Comparison of ENCODE assay signal across 15 cellular contexts in the genomic region with DNA sequence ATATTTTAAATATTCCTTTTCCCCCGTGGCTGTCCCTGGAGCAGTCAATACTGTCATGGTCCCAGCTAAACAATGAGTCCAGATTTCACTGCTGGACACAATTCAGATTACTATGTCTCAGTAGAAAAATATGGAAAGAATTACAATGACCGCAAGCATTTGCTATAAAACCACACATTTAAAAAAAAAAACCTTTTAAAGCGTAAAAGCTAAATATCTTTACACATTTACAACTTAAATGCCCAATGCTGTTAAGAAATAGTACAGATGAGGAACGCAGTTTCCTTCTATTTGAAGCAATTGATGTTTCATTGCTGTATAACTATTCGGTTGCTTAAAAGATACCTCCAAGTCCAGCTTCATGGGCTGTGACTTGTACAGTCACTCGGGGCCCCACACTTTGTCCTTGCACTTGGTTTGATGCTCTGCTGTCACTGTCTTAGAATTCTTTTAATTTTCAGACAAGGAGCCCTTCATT.
DNase-seq lines count a peak whose midpoint lies in the region; ATAC-seq and TF ChIP-seq lines count a peak whose summit lies in the region.
"Had no signal": no experiment of that assay in that cellular context is flagged by ENCODE, and none has a peak within 500 bp of the region (broad histone marks: within the 10 kb centered on the region; RNA-seq: fewer than 3 reads in every experiment).

No MANE protein-coding gene starts in this region.

- H3K9me3 ChIP-seq in heart right ventricle (no peaks in the 10 kb centered on the region), right atrium auricular region (no peaks in the 10 kb centered on the region), aorta (ENCODE audit: control insufficient read depth, low read length) (no peaks in the 10 kb centered on the region)
- H3K9me3 ChIP-seq: ovary had no signal

- H3K27ac ChIP-seq in heart right ventricle (peak overlapping the region in 6 of 10 donors; percentile 20 to 75 (median 48)), right atrium auricular region (peak overlapping the region in 1 of 2 donors; percentile 2), aorta (ENCODE audit: low read depth in 1 of 2, low read length in 2 of 2) (peak overlapping the region; percentile 48 to 78)
- H3K27ac ChIP-seq: foreskin keratinocyte, ovary had no signal

- H3K4me1 ChIP-seq in heart right ventricle (peaks cover 0 to 36% (median 17%) of the 10 kb centered on the region in 9 donors), right atrium auricular region (peaks cover 0 to 23% of the 10 kb centered on the region in 2 donors), aorta (ENCODE audit: control insufficient read depth in 1 of 2, insufficient read depth in 2 of 2, low read length in 2 of 2) (peaks cover 0 to 6% of the 10 kb centered on the region in 2 donors)
- H3K4me1 ChIP-seq: foreskin keratinocyte had no signal

- 60 to 73% methylated on average over 6 of the region's 6 CpGs for WGBS in heart right ventricle, 2 donors
- WGBS in aorta, 2 donors = 2 to 6% methylated on average over 6 of the region's 6 CpGs

- H3K36me3 ChIP-seq in heart right ventricle (no peaks in the 10 kb centered on the region), right atrium auricular region (no peaks in the 10 kb centered on the region), aorta (ENCODE audit: control insufficient read depth in 1 of 2, insufficient read depth in 2 of 2, low read length in 1 of 2) (no peaks in the 10 kb centered on the region)
- H3K36me3 ChIP-seq: ovary had no signal

- in situ Hi-C loops in astrocyte of the cerebellum (cut with HindIII; ENCODE audit: low sequenced_read_pairs) = no loop called here

- peak in 3 of 8 donors; percentile 29 to 60 (median 54) for ATAC-seq in heart right ventricle
- ATAC-seq in aorta (ENCODE audit: low FRiP score) = peak; percentile 11
- ATAC-seq: foreskin keratinocyte; stimulated activated naive CD8-positive, alpha-beta T cell treated with anti-CD3 and anti-CD28 coated beads, Interleukin-15, amount 100 ng/mL, for 72 hours had no signal

- TF ChIP-seq CTCF in heart right ventricle (IDR thresholded peaks at IDR 0.05) (no peak), right atrium auricular region (IDR thresholded peaks at IDR 0.05) (no peak), astrocyte of the cerebellum (IDR thresholded peaks at IDR 0.05; ENCODE audit: low read depth, low read length, missing control alignments) (no peak)

- intact Hi-C loops in heart right ventricle (cut with DNase I) = no loop called here
- intact Hi-C loops in aorta (cut with DNase I) = loop anchor here in 1 of 2 donors (5.0 to 10.0 kb wide), 2 partner anchors 320 to 527 kb away; partner anchors contain the start of gene FZD8
- intact Hi-C loops in posterior vena cava (cut with DNase I) = no loop called here

- H3K4me3 ChIP-seq in heart right ventricle = no peak overlapping the region
- H3K4me3 ChIP-seq in right atrium auricular region = no peak overlapping the region
- no peak overlapping the region for H3K4me3 ChIP-seq in astrocyte of the cerebellum (ENCODE audit: low read depth, low read length)
- no peak overlapping the region for H3K4me3 ChIP-seq in aorta (ENCODE audit: low read length in 2 of 2)
- H3K4me3 ChIP-seq: ovary had no signal

- H3K27me3 ChIP-seq in heart right ventricle = no peaks in the 10 kb centered on the region
- H3K27me3 ChIP-seq in right atrium auricular region = no peaks in the 10 kb centered on the region
- H3K27me3 ChIP-seq in aorta (ENCODE audit: control insufficient read depth in 1 of 2, insufficient read depth in 2 of 2, low read length in 1 of 2) = no peaks in the 10 kb centered on the region
- H3K27me3 ChIP-seq: foreskin keratinocyte, ovary had no signal

- DNase-seq in heart right ventricle (no peak), right atrium auricular region (ENCODE audit: low spot score) (no peak), astrocyte of the cerebellum (ENCODE audit: low read depth) (peak; percentile 73), iris pigment epithelial cell (ENCODE audit: low read depth) (peak; percentile 76), aorta (no peak), posterior vena cava (ENCODE audit: low spot score) (no peak), NK-92 (lab: John Stamatoyannopoulos, UW; ENCODE audit: unreplicated experiment) (no peak), NCI-H69 (lab: John Stamatoyannopoulos, UW) (no peak)
- DNase-seq: activated CD4-positive, alpha-beta T cell treated with anti-CD3 and anti-CD28 coated beads for 48 hours; cerebellar nuclear complex; foreskin keratinocyte; NCI-H526 treated with DMSO at 0.1 percent for 48 hours; ovary; stimulated activated CD4-positive, alpha-beta T cell treated with anti-CD3 and anti-CD28 coated beads, Interleukin-4, amount 100 ng/mL, for 1 hour; stimulated activated naive CD8-positive, alpha-beta T cell treated with anti-CD3 and anti-CD28 coated beads, Interleukin-15, amount 100 ng/mL, for 72 hours had no signal

Comparison
In these comparisons a context has a peak if more than half of its experiments do, and no peak if none do; other contexts are left out.
1. DNase-seq: peak in astrocyte of the cerebellum (single experiment) and iris pigment epithelial cell (single experiment); none in heart right ventricle (0 of 2), right atrium auricular region (single experiment), aorta (0 of 2), posterior vena cava (single experiment), NK-92 (single experiment) and NCI-H69 (single experiment).